8 cellular contexts compared by ENCODE assay signal in genomic region chr1:234214129-234214910, GRCh38.
DNase-seq lines count a peak whose midpoint lies in the region; ATAC-seq and TF ChIP-seq lines count a peak whose summit lies in the region.

No MANE protein-coding gene starts in this region.

- no peak for TF ChIP-seq EP300 in stomach (IDR thresholded peaks at IDR 0.05)

- no peaks in the 10 kb centered on the region for H3K36me3 ChIP-seq in stomach

- peak; percentile 29 for ATAC-seq in HG02973 (IDR thresholded peaks at IDR 0.05; ENCODE audit: unreplicated experiment)
- peak; percentile 34 for ATAC-seq in memory B cell (ENCODE audit: low read depth)

- H3K4me3 ChIP-seq in stomach: peak overlapping the region; percentile 43 to 53 (median 48)

- in situ Hi-C loops in GM13977 (cut with MboI; ENCODE audit: low pct_unique_long_range_greater_than_20kb, low sequenced_read_pairs, unreplicated experiment): no loop called here

- TF ChIP-seq POLR2A in stomach (IDR thresholded peaks at IDR 0.05) (no peak), erythroblast (IDR thresholded peaks at IDR 0.05; ENCODE audit: low read length) (no peak)

- H3K27me3 Mint-ChIP-seq in chondrocyte (ENCODE audit: low read depth) (peaks cover 28% of the 10 kb centered on the region), memory B cell (peaks cover 28% of the 10 kb centered on the region)

- H3K27me3 ChIP-seq in stomach: peaks cover 9 to 52% (median 26%) of the 10 kb centered on the region in 3 donors

- no peak overlapping the region for H3K27ac Mint-ChIP-seq in chondrocyte (ENCODE audit: unreplicated experiment)
- H3K27ac Mint-ChIP-seq in memory B cell: no peak overlapping the region

- TF ChIP-seq CTCF in GM13977 (IDR thresholded peaks at IDR 0.05; ENCODE audit: extremely low read depth, insufficient read depth, missing control alignments) (no peak), chondrocyte (IDR thresholded peaks at IDR 0.05) (no peak), stomach (IDR thresholded peaks at IDR 0.05) (no peak)

- H3K27ac ChIP-seq in stomach: peak overlapping the region in 4 of 5 donors; percentile 35 to 50 (median 39)

- peaks cover 6% of the 10 kb centered on the region for H3K4me1 Mint-ChIP-seq in chondrocyte (ENCODE audit: low read depth)
- peaks cover 3% of the 10 kb centered on the region for H3K4me1 Mint-ChIP-seq in memory B cell

- no peaks in the 10 kb centered on the region for H3K9me3 ChIP-seq in stomach

- H3K9me3 Mint-ChIP-seq in chondrocyte (ENCODE audit: low read depth) (peaks cover 11% of the 10 kb centered on the region), memory B cell (peaks cover 5% of the 10 kb centered on the region)

- DNase-seq in GM13977 (ENCODE audit: low spot score) (peak; percentile 66), SKM-1 (lab: John Stamatoyannopoulos, UW; ENCODE audit: unreplicated experiment) (peak; percentile 77), chondrocyte (ENCODE audit: low spot score) (no peak), memory B cell (ENCODE audit: low spot score in 2 of 2) (no peak), stomach (no peak), erythroblast (lab: John Stamatoyannopoulos, UW) (no peak), AG08396 (ENCODE audit: low spot score) (no peak)

- WGBS in stomach, 5 donors: 1 to 3% (median 1%) methylated on average over 21 to 69 of the region's 69 CpGs

- intact Hi-C loops in stomach (cut with DNase I; ENCODE audit: low total_unique reads): no loop called here

- H3K36me3 Mint-ChIP-seq in chondrocyte (ENCODE audit: low read depth) (no peaks in the 10 kb centered on the region), memory B cell (peaks cover 2% of the 10 kb centered on the region)

- H3K4me1 ChIP-seq in stomach: peaks cover 11 to 29% (median 19%) of the 10 kb centered on the region in 4 donors

- H3K4me3 Mint-ChIP-seq in chondrocyte (ENCODE audit: unreplicated experiment) (peak overlapping the region; percentile 68), memory B cell (peak overlapping the region; percentile 78)

Comparison
In these comparisons a context has a peak if more than half of its experiments do, and no peak if none do; other contexts are left out.
1. DNase-seq: peak in GM13977 (single experiment) and SKM-1 (single experiment); none in chondrocyte (single experiment), memory B cell (0 of 2), stomach (single experiment), erythroblast (0 of 2) and AG08396 (single experiment).